Comparison of ENCODE assay signal across 33 cellular contexts in the genomic region with DNA sequence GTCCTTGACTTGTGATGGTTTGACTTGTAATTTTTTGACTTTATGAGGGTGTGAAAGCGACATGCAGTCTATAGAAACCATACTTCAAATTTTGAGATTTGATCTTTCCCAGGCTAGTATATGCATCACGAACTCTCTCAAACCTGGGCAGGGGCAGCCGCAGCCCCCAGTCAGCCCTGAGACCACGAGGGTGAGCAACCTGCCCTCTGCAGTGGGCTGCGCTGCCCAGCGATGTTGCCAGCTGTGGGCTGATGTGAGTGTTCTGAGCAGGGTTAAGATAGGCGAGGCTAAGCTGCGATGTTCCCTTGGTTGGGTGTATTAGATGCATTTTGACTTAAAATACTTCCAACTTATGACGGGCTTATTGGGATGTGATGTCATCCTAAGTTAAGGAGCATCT. TPM values are rescaled to one million over a fixed set of nuclear protein-coding genes. Genes with fewer than 3 reads are reported as not detected.
"Had no signal": no experiment of that assay in that cellular context is flagged by ENCODE, and none has a peak within 500 bp of the region (broad histone marks: within the 10 kb centered on the region; RNA-seq: fewer than 3 reads in every experiment).

No MANE protein-coding gene starts in this region.

- H3K4me1 Mint-ChIP-seq: immature natural killer cell; memory B cell; naive thymus-derived CD8-positive, alpha-beta T cell; neural crest cell; stimulated activated effector memory CD8-positive, alpha-beta T cell treated with anti-CD3 and anti-CD28 coated beads, Interleukin-12 subunit alpha, Interleukin-12 subunit beta, amount 100 ng/mL, for 72 hours had no signal

- H3K4me3 Mint-ChIP-seq: immature natural killer cell; memory B cell; naive thymus-derived CD8-positive, alpha-beta T cell; nephron; neural crest cell; stimulated activated effector memory CD8-positive, alpha-beta T cell treated with anti-CD3 and anti-CD28 coated beads, Interleukin-12 subunit alpha, Interleukin-12 subunit beta, amount 100 ng/mL, for 72 hours; stimulated activated naive CD8-positive, alpha-beta T cell treated with anti-CD3 and anti-CD28 coated beads, Interleukin-15, Interleukin-2, amounts not matched to agents 100 ng/mL and 50 ng/mL, for 24 hours; type B pancreatic cell had no signal

- H3K79me2 ChIP-seq: parathyroid adenoma had no signal

- H3K4me1 ChIP-seq: heart left ventricle, left lung, parathyroid adenoma, right atrium auricular region, suprapubic skin, tibial artery, vagina had no signal

- H3K27me3 Mint-ChIP-seq: stimulated activated naive CD8-positive, alpha-beta T cell treated with anti-CD3 and anti-CD28 coated beads, Interleukin-15, Interleukin-2, amounts not matched to agents 100 ng/mL and 50 ng/mL, for 24 hours had no signal

- H3K9me3 Mint-ChIP-seq: immature natural killer cell; memory B cell; naive thymus-derived CD8-positive, alpha-beta T cell; nephron; neural crest cell; stimulated activated effector memory CD8-positive, alpha-beta T cell treated with anti-CD3 and anti-CD28 coated beads, Interleukin-12 subunit alpha, Interleukin-12 subunit beta, amount 100 ng/mL, for 72 hours; stimulated activated naive CD8-positive, alpha-beta T cell treated with anti-CD3 and anti-CD28 coated beads, Interleukin-15, Interleukin-2, amounts not matched to agents 100 ng/mL and 50 ng/mL, for 24 hours; type B pancreatic cell had no signal

- H2AFZ ChIP-seq: parathyroid adenoma had no signal

- H3K4me3 ChIP-seq: heart left ventricle, left lung, right atrium auricular region, skin epidermis, suprapubic skin, thoracic aorta, tibial artery, vagina had no signal

- H3K27me3 ChIP-seq: right atrium auricular region, vagina had no signal

- H3K36me3 ChIP-seq: heart left ventricle, left lung, right atrium auricular region, suprapubic skin, thoracic aorta, tibial artery, vagina had no signal

- DNase-seq: heart left ventricle; hypothalamus; immature natural killer cell; kidney; left colon; left lung; naive thymus-derived CD8-positive, alpha-beta T cell; nucleus accumbens; stimulated activated CD4-positive, alpha-beta T cell treated with anti-CD3 and anti-CD28 coated beads, Interleukin-4, amount 100 ng/mL, for 24 hours; stimulated activated naive CD4-positive, alpha-beta T cell; tibial artery had no signal

- H3K9me3 ChIP-seq: heart left ventricle, left lung, right atrium auricular region, suprapubic skin, thoracic aorta, tibial artery, vagina had no signal

- H3K27ac ChIP-seq: heart left ventricle, left lung, parathyroid adenoma, right atrium auricular region, skin epidermis, suprapubic skin, thoracic aorta, tibial artery, vagina had no signal

- ATAC-seq: heart left ventricle; left colon; left lung; naive thymus-derived CD8-positive, alpha-beta T cell; sciatic nerve; stimulated activated effector memory CD8-positive, alpha-beta T cell treated with anti-CD3 and anti-CD28 coated beads, Interleukin-12 subunit alpha, Interleukin-12 subunit beta, amount 100 ng/mL, for 72 hours had no signal

- H3K9ac ChIP-seq: parathyroid adenoma had no signal

- H3K27ac Mint-ChIP-seq: immature natural killer cell; memory B cell; nephron; progenitor cell of endocrine pancreas; stimulated activated effector memory CD8-positive, alpha-beta T cell treated with anti-CD3 and anti-CD28 coated beads, Interleukin-12 subunit alpha, Interleukin-12 subunit beta, amount 100 ng/mL, for 72 hours; stimulated activated naive CD8-positive, alpha-beta T cell treated with anti-CD3 and anti-CD28 coated beads, Interleukin-15, Interleukin-2, amounts not matched to agents 100 ng/mL and 50 ng/mL, for 24 hours; type B pancreatic cell had no signal

- H3K36me3 Mint-ChIP-seq: immature natural killer cell; memory B cell; naive thymus-derived CD8-positive, alpha-beta T cell; stimulated activated effector memory CD8-positive, alpha-beta T cell treated with anti-CD3 and anti-CD28 coated beads, Interleukin-12 subunit alpha, Interleukin-12 subunit beta, amount 100 ng/mL, for 72 hours; type B pancreatic cell had no signal

RNA-seq across cellular contexts. Expression of a gene that starts 28.2 kb away (rescaled TPM):
- total RNA-seq: heart left ventricle; kidney; left colon; left lung; lower leg skin; lung microvascular endothelial cell; mucosa of gallbladder; naive thymus-derived CD8-positive, alpha-beta T cell; osteocyte; progenitor cell of endocrine pancreas; pulmonary artery endothelial cell; renal cortical epithelial cell; right atrium auricular region; sciatic nerve; subcutaneous adipose tissue; suprapubic skin; thoracic aorta; vagina had no signal
- polyA plus RNA-seq: heart left ventricle; immature natural killer cell; naive thymus-derived CD8-positive, alpha-beta T cell; urinary bladder had no signal
